1 cellular context compared by ENCODE assay signal in the genomic region with DNA sequence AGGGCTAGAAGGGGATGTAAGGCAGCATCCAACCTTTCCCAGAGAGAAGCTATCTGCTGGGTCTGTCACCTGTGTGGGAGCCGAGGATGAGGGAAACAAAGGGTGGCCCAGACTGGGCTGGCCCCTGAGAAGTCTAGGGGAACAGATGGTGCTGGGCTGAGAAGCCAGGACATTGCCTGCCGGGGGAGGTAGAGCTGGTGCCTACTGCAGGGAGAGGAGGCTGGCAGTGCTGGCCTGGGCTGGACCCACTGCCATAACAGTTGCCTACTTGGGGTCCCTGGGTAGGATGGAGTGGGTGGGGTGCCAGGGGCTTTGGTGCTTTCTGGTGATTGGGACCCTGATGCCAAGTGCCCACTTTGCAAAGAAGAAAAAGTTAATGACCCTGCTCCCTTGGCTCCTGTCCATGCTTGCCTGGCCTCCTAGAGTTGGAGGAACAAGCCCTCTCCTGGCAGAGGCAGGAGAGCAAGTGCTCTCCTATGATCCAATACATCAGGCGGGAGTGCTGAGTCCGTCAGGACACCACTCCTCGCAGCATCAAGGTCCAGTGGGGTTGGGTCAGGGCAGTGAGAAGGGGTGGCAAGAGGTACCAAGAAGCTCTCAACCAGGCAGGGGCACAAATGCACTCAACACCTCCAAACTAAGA.
TF ChIP-seq lines count a peak whose summit lies in the region.

No MANE protein-coding gene starts in this region.

TF ChIP-seq in HepG2, 621 proteins besides CTCF, POLR2A, EP300 and RAD21:
- TF ChIP-seq RBFOX2 (IDR thresholded peaks at IDR 0.05; ENCODE audit: low read depth, low read length): peak; percentile 51
- TF ChIP-seq POLR2G (IDR thresholded peaks at IDR 0.05; ENCODE audit: low read depth, low read length): 0 out of 2 replicates have a peak, but pooled peaks have one; percentile 28
- TF ChIP-seq HNRNPL (IDR thresholded peaks at IDR 0.05; ENCODE audit: low read depth, low read length): 0 out of 2 replicates have a peak, but pooled peaks have one; percentile 20
TF ChIP-seq in HepG2: peak in this region for 3; not testable (repeated sequence) for 618.
